In the genomic region with DNA sequence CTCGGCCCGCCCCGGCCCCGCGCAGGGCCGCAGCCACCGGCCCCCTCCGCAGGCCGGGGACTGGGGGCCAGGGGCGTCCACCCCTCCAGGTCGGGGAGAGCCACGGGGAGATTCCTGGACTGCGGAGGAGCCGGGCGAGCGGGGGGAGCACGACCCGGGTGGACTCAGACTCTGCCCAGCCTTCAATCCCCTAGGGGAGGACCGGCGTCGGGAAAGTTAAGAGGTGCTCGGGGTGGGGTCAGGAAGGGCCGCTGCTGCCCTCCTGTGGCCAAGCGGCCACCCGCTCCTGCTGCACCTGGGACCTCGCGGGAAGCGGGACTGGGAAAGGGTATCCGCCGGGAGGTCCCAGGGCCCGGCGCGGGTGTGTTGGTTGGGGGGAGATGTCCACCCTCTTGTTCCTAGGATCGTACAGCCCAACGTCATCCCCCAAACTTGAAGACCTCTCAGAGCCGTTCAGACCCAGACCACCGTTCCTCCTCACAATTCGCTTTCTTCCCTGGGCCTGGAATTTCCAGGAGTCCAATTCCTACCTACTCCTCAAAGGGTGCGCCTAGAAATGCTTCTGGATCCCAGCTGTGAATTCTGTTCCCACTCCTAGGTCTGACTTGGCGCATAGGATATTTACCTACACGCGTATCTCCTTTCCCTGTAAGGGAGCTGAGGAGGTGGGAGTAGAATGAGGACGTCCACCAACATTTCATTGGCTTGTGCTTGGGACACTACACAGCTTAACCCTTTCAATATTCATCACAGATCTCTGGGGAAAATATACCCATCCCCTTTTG, we compare ENCODE assay signal across 1 cellular context.
TF ChIP-seq lines count a peak whose summit lies in the region.

No MANE protein-coding gene starts in this region.

TF ChIP-seq in HEK293, 187 proteins besides CTCF, POLR2A, EP300 and RAD21 (continued from another document and continues in another):
- TF ChIP-seq, protein P1, sequence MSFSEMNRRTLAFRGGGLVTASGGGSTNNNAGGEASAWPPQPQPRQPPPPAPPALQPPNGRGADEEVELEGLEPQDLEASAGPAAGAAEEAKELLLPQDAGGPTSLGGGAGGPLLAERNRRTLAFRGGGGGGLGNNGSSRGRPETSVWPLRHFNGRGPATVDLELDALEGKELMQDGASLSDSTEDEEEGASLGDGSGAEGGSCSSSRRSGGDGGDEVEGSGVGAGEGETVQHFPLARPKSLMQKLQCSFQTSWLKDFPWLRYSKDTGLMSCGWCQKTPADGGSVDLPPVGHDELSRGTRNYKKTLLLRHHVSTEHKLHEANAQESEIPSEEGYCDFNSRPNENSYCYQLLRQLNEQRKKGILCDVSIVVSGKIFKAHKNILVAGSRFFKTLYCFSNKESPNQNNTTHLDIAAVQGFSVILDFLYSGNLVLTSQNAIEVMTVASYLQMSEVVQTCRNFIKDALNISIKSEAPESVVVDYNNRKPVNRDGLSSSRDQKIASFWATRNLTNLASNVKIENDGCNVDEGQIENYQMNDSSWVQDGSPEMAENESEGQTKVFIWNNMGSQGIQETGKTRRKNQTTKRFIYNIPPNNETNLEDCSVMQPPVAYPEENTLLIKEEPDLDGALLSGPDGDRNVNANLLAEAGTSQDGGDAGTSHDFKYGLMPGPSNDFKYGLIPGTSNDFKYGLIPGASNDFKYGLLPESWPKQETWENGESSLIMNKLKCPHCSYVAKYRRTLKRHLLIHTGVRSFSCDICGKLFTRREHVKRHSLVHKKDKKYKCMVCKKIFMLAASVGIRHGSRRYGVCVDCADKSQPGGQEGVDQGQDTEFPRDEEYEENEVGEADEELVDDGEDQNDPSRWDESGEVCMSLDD (tag by site-specific recombination; IDR thresholded peaks at IDR 0.05), result peak; percentile 97
- TF ChIP-seq PRDM1 (tag by site-specific recombination; IDR thresholded peaks at IDR 0.05), result no peak
- no peak for TF ChIP-seq TCF7L2 (IDR thresholded peaks at IDR 0.05; ENCODE audit: borderline replicate concordance, low read depth, low read length)
- no peak for TF ChIP-seq RBAK (tag by site-specific recombination; IDR thresholded peaks at IDR 0.05)
- TF ChIP-seq, protein P2, sequence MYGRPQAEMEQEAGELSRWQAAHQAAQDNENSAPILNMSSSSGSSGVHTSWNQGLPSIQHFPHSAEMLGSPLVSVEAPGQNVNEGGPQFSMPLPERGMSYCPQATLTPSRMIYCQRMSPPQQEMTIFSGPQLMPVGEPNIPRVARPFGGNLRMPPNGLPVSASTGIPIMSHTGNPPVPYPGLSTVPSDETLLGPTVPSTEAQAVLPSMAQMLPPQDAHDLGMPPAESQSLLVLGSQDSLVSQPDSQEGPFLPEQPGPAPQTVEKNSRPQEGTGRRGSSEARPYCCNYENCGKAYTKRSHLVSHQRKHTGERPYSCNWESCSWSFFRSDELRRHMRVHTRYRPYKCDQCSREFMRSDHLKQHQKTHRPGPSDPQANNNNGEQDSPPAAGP (tag by site-specific recombination; IDR thresholded peaks at IDR 0.05), result peak; percentile 60
- no peak for TF ChIP-seq SCRT1 (tag by site-specific recombination; IDR thresholded peaks at IDR 0.05; ENCODE audit: borderline replicate concordance)
- TF ChIP-seq FEZF1 (tag by site-specific recombination; IDR thresholded peaks at IDR 0.05), result no peak
- TF ChIP-seq, protein P3, sequence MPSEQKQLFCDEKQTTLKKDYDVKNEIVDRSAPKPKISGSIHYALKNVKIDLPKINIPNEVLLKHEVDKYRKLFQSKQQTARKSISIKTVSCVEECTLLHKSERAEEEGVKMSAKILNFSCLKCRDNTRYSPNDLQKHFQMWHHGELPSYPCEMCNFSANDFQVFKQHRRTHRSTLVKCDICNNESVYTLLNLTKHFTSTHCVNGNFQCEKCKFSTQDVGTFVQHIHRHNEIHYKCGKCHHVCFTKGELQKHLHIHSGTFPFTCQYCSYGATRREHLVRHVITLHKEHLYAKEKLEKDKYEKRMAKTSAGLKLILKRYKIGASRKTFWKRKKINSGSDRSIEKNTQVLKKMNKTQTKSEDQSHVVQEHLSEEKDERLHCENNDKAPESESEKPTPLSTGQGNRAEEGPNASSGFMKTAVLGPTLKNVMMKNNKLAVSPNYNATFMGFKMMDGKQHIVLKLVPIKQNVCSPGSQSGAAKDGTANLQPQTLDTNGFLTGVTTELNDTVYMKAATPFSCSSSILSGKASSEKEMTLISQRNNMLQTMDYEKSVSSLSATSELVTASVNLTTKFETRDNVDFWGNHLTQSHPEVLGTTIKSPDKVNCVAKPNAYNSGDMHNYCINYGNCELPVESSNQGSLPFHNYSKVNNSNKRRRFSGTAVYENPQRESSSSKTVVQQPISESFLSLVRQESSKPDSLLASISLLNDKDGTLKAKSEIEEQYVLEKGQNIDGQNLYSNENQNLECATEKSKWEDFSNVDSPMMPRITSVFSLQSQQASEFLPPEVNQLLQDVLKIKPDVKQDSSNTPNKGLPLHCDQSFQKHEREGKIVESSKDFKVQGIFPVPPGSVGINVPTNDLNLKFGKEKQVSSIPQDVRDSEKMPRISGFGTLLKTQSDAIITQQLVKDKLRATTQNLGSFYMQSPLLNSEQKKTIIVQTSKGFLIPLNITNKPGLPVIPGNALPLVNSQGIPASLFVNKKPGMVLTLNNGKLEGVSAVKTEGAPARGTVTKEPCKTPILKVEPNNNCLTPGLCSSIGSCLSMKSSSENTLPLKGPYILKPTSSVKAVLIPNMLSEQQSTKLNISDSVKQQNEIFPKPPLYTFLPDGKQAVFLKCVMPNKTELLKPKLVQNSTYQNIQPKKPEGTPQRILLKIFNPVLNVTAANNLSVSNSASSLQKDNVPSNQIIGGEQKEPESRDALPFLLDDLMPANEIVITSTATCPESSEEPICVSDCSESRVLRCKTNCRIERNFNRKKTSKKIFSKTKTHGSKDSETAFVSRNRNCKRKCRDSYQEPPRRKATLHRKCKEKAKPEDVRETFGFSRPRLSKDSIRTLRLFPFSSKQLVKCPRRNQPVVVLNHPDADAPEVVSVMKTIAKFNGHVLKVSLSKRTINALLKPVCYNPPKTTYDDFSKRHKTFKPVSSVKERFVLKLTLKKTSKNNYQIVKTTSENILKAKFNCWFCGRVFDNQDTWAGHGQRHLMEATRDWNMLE (tag by site-specific recombination; conservative IDR thresholded peaks at IDR 0.05; ENCODE audit: low read depth), result peak; percentile 35; the same call in 1 of the 2 replicates
- peak; percentile 86; the same call in 1 of the 2 replicates for TF ChIP-seq ZNF501 (tag by site-specific recombination; IDR thresholded peaks at IDR 0.05)
- TF ChIP-seq, protein P4, sequence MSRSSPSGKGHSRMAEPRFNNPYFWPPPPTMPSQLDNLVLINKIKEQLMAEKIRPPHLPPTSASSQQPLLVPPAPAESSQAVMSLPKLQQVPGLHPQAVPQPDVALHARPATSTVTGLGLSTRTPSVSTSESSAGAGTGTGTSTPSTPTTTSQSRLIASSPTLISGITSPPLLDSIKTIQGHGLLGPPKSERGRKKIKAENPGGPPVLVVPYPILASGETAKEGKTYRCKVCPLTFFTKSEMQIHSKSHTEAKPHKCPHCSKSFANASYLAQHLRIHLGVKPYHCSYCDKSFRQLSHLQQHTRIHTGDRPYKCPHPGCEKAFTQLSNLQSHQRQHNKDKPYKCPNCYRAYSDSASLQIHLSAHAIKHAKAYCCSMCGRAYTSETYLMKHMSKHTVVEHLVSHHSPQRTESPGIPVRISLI (tag by site-specific recombination; IDR thresholded peaks at IDR 0.05), result no peak
- TF ChIP-seq, protein P5, sequence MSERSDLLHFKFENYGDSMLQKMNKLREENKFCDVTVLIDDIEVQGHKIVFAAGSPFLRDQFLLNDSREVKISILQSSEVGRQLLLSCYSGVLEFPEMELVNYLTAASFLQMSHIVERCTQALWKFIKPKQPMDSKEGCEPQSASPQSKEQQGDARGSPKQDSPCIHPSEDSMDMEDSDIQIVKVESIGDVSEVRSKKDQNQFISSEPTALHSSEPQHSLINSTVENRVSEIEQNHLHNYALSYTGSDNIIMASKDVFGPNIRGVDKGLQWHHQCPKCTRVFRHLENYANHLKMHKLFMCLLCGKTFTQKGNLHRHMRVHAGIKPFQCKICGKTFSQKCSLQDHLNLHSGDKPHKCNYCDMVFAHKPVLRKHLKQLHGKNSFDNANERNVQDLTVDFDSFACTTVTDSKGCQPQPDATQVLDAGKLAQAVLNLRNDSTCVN (tag by site-specific recombination; optimal IDR thresholded peaks at IDR 0.05), result peak; percentile 67
- no peak for TF ChIP-seq ZNF530 (tag by site-specific recombination; IDR thresholded peaks at IDR 0.05; ENCODE audit: low read depth)
- TF ChIP-seq ZNF112 (tag by site-specific recombination; IDR thresholded peaks at IDR 0.05), result no peak
- no peak for TF ChIP-seq GLI4 (tag by site-specific recombination; IDR thresholded peaks at IDR 0.05)
- TF ChIP-seq OVOL3 (tag by site-specific recombination; IDR thresholded peaks at IDR 0.05), result no peak
- peak; percentile 66 for TF ChIP-seq ZXDB (tag by site-specific recombination; IDR thresholded peaks at IDR 0.05)
- peak; percentile 57 for TF ChIP-seq WT1 (tag by site-specific recombination; IDR thresholded peaks at IDR 0.05)
- TF ChIP-seq, protein P6, sequence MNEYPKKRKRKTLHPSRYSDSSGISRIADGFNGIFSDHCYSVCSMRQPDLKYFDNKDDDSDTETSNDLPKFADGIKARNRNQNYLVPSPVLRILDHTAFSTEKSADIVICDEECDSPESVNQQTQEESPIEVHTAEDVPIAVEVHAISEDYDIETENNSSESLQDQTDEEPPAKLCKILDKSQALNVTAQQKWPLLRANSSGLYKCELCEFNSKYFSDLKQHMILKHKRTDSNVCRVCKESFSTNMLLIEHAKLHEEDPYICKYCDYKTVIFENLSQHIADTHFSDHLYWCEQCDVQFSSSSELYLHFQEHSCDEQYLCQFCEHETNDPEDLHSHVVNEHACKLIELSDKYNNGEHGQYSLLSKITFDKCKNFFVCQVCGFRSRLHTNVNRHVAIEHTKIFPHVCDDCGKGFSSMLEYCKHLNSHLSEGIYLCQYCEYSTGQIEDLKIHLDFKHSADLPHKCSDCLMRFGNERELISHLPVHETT (tag by site-specific recombination; IDR thresholded peaks at IDR 0.05), result 0 out of 2 replicates have a peak, but pooled peaks have one; percentile 37
- TF ChIP-seq ZNF202 (tag by site-specific recombination; IDR thresholded peaks at IDR 0.05; ENCODE audit: borderline replicate concordance), result no peak
- TF ChIP-seq, protein P7, sequence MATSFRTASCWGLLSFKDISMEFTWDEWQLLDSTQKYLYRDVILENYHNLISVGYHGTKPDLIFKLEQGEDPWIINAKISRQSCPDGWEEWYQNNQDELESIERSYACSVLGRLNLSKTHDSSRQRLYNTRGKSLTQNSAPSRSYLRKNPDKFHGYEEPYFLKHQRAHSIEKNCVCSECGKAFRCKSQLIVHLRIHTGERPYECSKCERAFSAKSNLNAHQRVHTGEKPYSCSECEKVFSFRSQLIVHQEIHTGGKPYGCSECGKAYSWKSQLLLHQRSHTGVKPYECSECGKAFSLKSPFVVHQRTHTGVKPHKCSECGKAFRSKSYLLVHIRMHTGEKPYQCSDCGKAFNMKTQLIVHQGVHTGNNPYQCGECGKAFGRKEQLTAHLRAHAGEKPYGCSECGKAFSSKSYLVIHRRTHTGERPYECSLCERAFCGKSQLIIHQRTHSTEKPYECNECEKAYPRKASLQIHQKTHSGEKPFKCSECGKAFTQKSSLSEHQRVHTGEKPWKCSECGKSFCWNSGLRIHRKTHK (tag by site-specific recombination; IDR thresholded peaks at IDR 0.05), result no peak
- TF ChIP-seq ZNF776 (tag by site-specific recombination; IDR thresholded peaks at IDR 0.05; ENCODE audit: borderline replicate concordance), result no peak
- no peak for TF ChIP-seq TRIM28 (IDR thresholded peaks at IDR 0.05; ENCODE audit: borderline replicate concordance, low read length)
- no peak for TF ChIP-seq ZNF76 (tag by site-specific recombination; IDR thresholded peaks at IDR 0.05; ENCODE audit: borderline replicate concordance, low read depth)
- no peak for TF ChIP-seq ZNF658 (tag by site-specific recombination; IDR thresholded peaks at IDR 0.05)
- no peak for TF ChIP-seq ZNF155 (tag by site-specific recombination; IDR thresholded peaks at IDR 0.05)
- no peak for TF ChIP-seq HOXA7 (CRISPR knock-in tag; IDR thresholded peaks at IDR 0.05; ENCODE audit: borderline replicate concordance)
- TF ChIP-seq SETDB1 (IDR thresholded peaks at IDR 0.05; ENCODE audit: insufficient read length, low read length), result no peak
- no peak for TF ChIP-seq ZNF132 (tag by site-specific recombination; IDR thresholded peaks at IDR 0.05; ENCODE audit: borderline replicate concordance)
- peak; percentile 78 for TF ChIP-seq ZNF335 (tag by site-specific recombination; conservative IDR thresholded peaks at IDR 0.05)
- TF ChIP-seq ZBTB17 (tag by site-specific recombination; IDR thresholded peaks at IDR 0.05), result peak; percentile 62
- TF ChIP-seq ZNF426 (tag by site-specific recombination; IDR thresholded peaks at IDR 0.05), result no peak
- TF ChIP-seq ZNF701 (tag by site-specific recombination; IDR thresholded peaks at IDR 0.05), result no peak
- TF ChIP-seq, protein P8, sequence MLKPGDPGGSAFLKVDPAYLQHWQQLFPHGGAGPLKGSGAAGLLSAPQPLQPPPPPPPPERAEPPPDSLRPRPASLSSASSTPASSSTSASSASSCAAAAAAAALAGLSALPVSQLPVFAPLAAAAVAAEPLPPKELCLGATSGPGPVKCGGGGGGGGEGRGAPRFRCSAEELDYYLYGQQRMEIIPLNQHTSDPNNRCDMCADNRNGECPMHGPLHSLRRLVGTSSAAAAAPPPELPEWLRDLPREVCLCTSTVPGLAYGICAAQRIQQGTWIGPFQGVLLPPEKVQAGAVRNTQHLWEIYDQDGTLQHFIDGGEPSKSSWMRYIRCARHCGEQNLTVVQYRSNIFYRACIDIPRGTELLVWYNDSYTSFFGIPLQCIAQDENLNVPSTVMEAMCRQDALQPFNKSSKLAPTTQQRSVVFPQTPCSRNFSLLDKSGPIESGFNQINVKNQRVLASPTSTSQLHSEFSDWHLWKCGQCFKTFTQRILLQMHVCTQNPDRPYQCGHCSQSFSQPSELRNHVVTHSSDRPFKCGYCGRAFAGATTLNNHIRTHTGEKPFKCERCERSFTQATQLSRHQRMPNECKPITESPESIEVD (tag by site-specific recombination; IDR thresholded peaks at IDR 0.05), result no peak
- TF ChIP-seq, protein P9, sequence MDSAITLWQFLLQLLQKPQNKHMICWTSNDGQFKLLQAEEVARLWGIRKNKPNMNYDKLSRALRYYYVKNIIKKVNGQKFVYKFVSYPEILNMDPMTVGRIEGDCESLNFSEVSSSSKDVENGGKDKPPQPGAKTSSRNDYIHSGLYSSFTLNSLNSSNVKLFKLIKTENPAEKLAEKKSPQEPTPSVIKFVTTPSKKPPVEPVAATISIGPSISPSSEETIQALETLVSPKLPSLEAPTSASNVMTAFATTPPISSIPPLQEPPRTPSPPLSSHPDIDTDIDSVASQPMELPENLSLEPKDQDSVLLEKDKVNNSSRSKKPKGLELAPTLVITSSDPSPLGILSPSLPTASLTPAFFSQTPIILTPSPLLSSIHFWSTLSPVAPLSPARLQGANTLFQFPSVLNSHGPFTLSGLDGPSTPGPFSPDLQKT (IDR thresholded peaks at IDR 0.05; ENCODE audit: borderline replicate concordance, low read depth, low read length), result no peak
- no peak for TF ChIP-seq ZNF473 (tag by site-specific recombination; IDR thresholded peaks at IDR 0.05)
- TF ChIP-seq BCL11B (tag by site-specific recombination; IDR thresholded peaks at IDR 0.05; ENCODE audit: low read depth), result peak; percentile 76
- TF ChIP-seq ZNF175 (tag by site-specific recombination; IDR thresholded peaks at IDR 0.05), result no peak
- no peak for TF ChIP-seq ZNF610 (tag by site-specific recombination; IDR thresholded peaks at IDR 0.05; ENCODE audit: borderline replicate concordance)
- TF ChIP-seq ZNF514 (tag by site-specific recombination; IDR thresholded peaks at IDR 0.05), result no peak
- TF ChIP-seq ZNF585B (tag by site-specific recombination; IDR thresholded peaks at IDR 0.05), result no peak
